Comparison of ENCODE assay signal across 8 cellular contexts in the genomic region with DNA sequence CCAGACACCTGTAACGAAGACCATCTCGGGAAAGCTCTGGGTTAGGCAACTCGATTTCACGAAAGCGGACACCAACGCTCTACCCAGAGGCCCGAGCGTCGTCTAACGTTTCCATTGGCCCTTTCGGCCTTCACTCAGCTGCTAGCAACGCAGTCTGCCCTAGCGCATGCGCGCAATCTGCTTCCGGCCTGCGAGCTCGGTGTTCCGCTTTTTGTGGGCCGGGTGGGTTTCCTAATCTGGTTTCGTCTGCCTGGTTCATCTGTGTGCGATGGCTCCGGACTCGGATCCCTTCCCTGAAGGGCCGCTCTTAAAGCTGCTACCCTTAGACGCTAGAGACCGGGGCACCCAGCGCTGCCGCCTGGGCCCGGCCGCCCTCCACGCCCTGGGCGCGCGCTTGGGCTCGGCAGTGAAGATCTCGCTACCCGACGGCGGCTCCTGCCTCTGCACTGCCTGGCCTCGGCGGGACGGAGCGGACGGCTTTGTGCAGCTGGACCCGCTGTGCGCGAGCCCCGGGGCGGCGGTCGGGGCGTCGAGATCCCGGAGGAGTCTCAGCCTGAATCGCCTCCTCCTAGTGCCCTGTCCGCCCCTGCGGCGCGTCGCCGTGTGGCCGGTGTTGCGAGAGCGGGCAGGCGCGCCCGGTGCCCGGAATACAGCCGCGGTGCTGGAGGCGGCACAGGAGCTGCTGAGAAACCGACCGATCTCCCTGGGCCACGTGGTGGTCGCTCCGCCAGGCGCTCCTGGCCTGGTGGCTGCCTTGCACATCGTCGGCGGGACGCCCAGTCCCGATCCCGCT. TPM values are rescaled to one million over a fixed set of nuclear protein-coding genes. Genes with fewer than 3 reads are reported as not detected.
DNase-seq lines count a peak whose midpoint lies in the region; ATAC-seq and TF ChIP-seq lines count a peak whose summit lies in the region.

No MANE protein-coding gene starts in this region.

- H3K27me3 ChIP-seq in GM23338 (ENCODE audit: insufficient read depth) (no peaks in the 10 kb centered on the region), fibroblast of lung (ENCODE audit: control insufficient read depth, insufficient read depth, low read length) (peaks cover 5% of the 10 kb centered on the region)

- DNase-seq in Daoy (ENCODE audit: low read depth) (peak; percentile 99), GM23338 (ENCODE audit: low spot score) (peak; percentile 99), Kasumi-1 (lab: John Stamatoyannopoulos, UW) (peak; percentile 82 to 88), RKO (ENCODE audit: low spot score) (peak; percentile 99), fibroblast of lung (ENCODE audit: low read depth in 2 of 2) (peak; percentile 99 to 100), naive B cell (peak; percentile 97)
- peak; percentile 90 to 93 for DNase-seq in activated T-helper 1 cell treated with anti-CD3 and anti-CD28 coated beads, Interleukin-2, amount 50 U/mL, for 16 hours (ENCODE audit: low read depth in 1 of 2, low spot score in 1 of 2)
- DNase-seq in stimulated activated effector memory CD8-positive, alpha-beta T cell treated with anti-CD3 and anti-CD28 coated beads, Interleukin-12 subunit alpha, Interleukin-12 subunit beta, amount 100 ng/mL, for 72 hours (ENCODE audit: low spot score in 2 of 2), result peak; percentile 92 to 94

- H3K79me2 ChIP-seq in GM23338 (replicated peaks; ENCODE audit: insufficient read depth) (peaks cover 29% of the 10 kb centered on the region), fibroblast of lung (ENCODE audit: control insufficient read depth, insufficient read depth, low read length) (peaks cover 30% of the 10 kb centered on the region)

- H3K4me1 Mint-ChIP-seq in GM23338, result peaks cover 8% of the 10 kb centered on the region; the same call in 2 of the 3 replicates
- peaks cover 20 to 33% (median 30%) of the 10 kb centered on the region in 3 donors for H3K4me1 Mint-ChIP-seq in naive B cell
- H3K4me1 Mint-ChIP-seq in stimulated activated effector memory CD8-positive, alpha-beta T cell treated with anti-CD3 and anti-CD28 coated beads, Interleukin-12 subunit alpha, Interleukin-12 subunit beta, amount 100 ng/mL, for 72 hours, result peaks cover 19% of the 10 kb centered on the region

- peak overlapping the region; percentile 94 for H3K27ac Mint-ChIP-seq in GM23338
- peak overlapping the region; percentile 86 to 99 (median 94) for H3K27ac Mint-ChIP-seq in naive B cell
- H3K27ac Mint-ChIP-seq in stimulated activated effector memory CD8-positive, alpha-beta T cell treated with anti-CD3 and anti-CD28 coated beads, Interleukin-12 subunit alpha, Interleukin-12 subunit beta, amount 100 ng/mL, for 72 hours, result peak overlapping the region; percentile 95

- H3K4me1 ChIP-seq in GM23338 (ENCODE audit: insufficient read depth), result peaks cover 10% of the 10 kb centered on the region
- H3K4me1 ChIP-seq in fibroblast of lung (ENCODE audit: control insufficient read depth, extremely low read depth, insufficient read depth, low read length), result no peaks in the 10 kb centered on the region

- H3K36me3 ChIP-seq in GM23338 (ENCODE audit: insufficient read depth), result peaks cover 14% of the 10 kb centered on the region
- H3K36me3 ChIP-seq in fibroblast of lung (ENCODE audit: control insufficient read depth, insufficient read depth, low read length), result no peaks in the 10 kb centered on the region

- ATAC-seq in GM23338 (peak; percentile 92), naive B cell (ENCODE audit: low read depth in 2 of 2) (peak; percentile 89 to 91)
- ATAC-seq in stimulated activated effector memory CD8-positive, alpha-beta T cell treated with anti-CD3 and anti-CD28 coated beads, Interleukin-12 subunit alpha, Interleukin-12 subunit beta, amount 100 ng/mL, for 72 hours, result peak; percentile 94

- H4K20me1 ChIP-seq in GM23338 (replicated peaks; ENCODE audit: insufficient read depth) (peaks cover 17% of the 10 kb centered on the region; the same call in 1 of the 2 replicates), fibroblast of lung (ENCODE audit: control insufficient read depth, extremely low read depth, insufficient read depth, low read length) (no peaks in the 10 kb centered on the region)

- H3K4me3 ChIP-seq in GM23338, result peak overlapping the region; percentile 81
- H3K4me3 ChIP-seq in fibroblast of lung (replicated peaks in 1 of 4; ENCODE audit: control extremely low read depth in 1 of 4, insufficient read depth in 1 of 4, low read depth in 3 of 4, low read length in 4 of 4), result peak overlapping the region; percentile 47 to 96 (median 66)

- peak overlapping the region; percentile 86 for H3K9ac ChIP-seq in fibroblast of lung (ENCODE audit: insufficient read depth, low read length)

- H2AFZ ChIP-seq in GM23338 (peak overlapping the region; percentile 90), fibroblast of lung (ENCODE audit: low read length) (peak overlapping the region; percentile 82)

- H3K27me3 Mint-ChIP-seq in GM23338 (ENCODE audit: insufficient read depth, low read depth, poor library complexity), result peaks cover 1% of the 10 kb centered on the region
- peaks cover 0 to 3% (median 0%) of the 10 kb centered on the region in 3 donors for H3K27me3 Mint-ChIP-seq in naive B cell

- no peaks in the 10 kb centered on the region for H3K9me2 ChIP-seq in GM23338 (ENCODE audit: insufficient read depth)

- no peaks in the 10 kb centered on the region for H3K9me3 ChIP-seq in fibroblast of lung (ENCODE audit: control insufficient read depth, insufficient read depth, low read depth, low read length)

- peaks cover 21% of the 10 kb centered on the region for H3K36me3 Mint-ChIP-seq in GM23338 (ENCODE audit: low read depth)
- H3K36me3 Mint-ChIP-seq in naive B cell, result peaks cover 8 to 9% of the 10 kb centered on the region in 2 donors
- peaks cover 33% of the 10 kb centered on the region for H3K36me3 Mint-ChIP-seq in stimulated activated effector memory CD8-positive, alpha-beta T cell treated with anti-CD3 and anti-CD28 coated beads, Interleukin-12 subunit alpha, Interleukin-12 subunit beta, amount 100 ng/mL, for 72 hours

- peak overlapping the region; percentile 99 for H3K4me3 Mint-ChIP-seq in GM23338
- peak overlapping the region; percentile 85 to 99 (median 94) for H3K4me3 Mint-ChIP-seq in naive B cell
- H3K4me3 Mint-ChIP-seq in stimulated activated effector memory CD8-positive, alpha-beta T cell treated with anti-CD3 and anti-CD28 coated beads, Interleukin-12 subunit alpha, Interleukin-12 subunit beta, amount 100 ng/mL, for 72 hours, result peak overlapping the region; percentile 86

- H3F3A ChIP-seq in GM23338 (replicated peaks; ENCODE audit: low read depth), result no peaks in the 10 kb centered on the region

- peak overlapping the region; percentile 97 for H3K4me2 ChIP-seq in GM23338
- peak overlapping the region; percentile 81 for H3K4me2 ChIP-seq in fibroblast of lung (ENCODE audit: extremely low read depth, insufficient read depth, low read length)

- H3K27ac ChIP-seq in GM23338 (ENCODE audit: low read depth), result peak overlapping the region; percentile 93
- H3K27ac ChIP-seq in fibroblast of lung (ENCODE audit: insufficient read depth, low read length), result peak overlapping the region; percentile 85

- H3K9me3 Mint-ChIP-seq in GM23338 (no peaks in the 10 kb centered on the region), naive B cell (no peaks in the 10 kb centered on the region)
- H3K9me3 Mint-ChIP-seq in stimulated activated effector memory CD8-positive, alpha-beta T cell treated with anti-CD3 and anti-CD28 coated beads, Interleukin-12 subunit alpha, Interleukin-12 subunit beta, amount 100 ng/mL, for 72 hours, result no peaks in the 10 kb centered on the region

- no peak for TF ChIP-seq CTCF in GM23338 (conservative IDR thresholded peaks at IDR 0.05; ENCODE audit: low read depth in 2 of 2)
- no peak for TF ChIP-seq CTCF in fibroblast of lung (conservative IDR thresholded peaks at IDR 0.05 in 1 of 2, IDR thresholded peaks at IDR 0.05 in 1 of 2; ENCODE audit: low read depth in 1 of 2, low read length in 2 of 2)

RNA-seq across cellular contexts. Expression of a gene that starts 24.0 kb away (rescaled TPM):
- 10.6 and 28.1 TPM in 2 replicates for total RNA-seq in Daoy (2014; rRNA removed; shearing (Covaris generic))
- total RNA-seq in GM23338 (2014; rRNA removed; shearing (Covaris generic)), result 17.5 and 21.6 TPM in 2 replicates
- polyA plus RNA-seq in GM23338 (2016; fragmentation: Nextera tagmentation; extraction: Ambion mirVana), result 8.5 and 9.1 TPM in 2 replicates
- total RNA-seq in fibroblast of lung, result 0.17 and 0.26 TPM in 2 replicates
- polyA plus RNA-seq in fibroblast of lung, result 0.07 and 0.14 TPM in 2 replicates
- polyA plus RNA-seq in fibroblast of lung (2012), result 0.03 and 0.31 TPM in 2 replicates
- 2.8 TPM in 1 of 2 replicates, not detected in the other for polyA minus RNA-seq in fibroblast of lung (ENCODE audit: low replicate concordance)
- polyA plus RNA-seq in naive B cell (ENCODE audit: low read depth in 6 of 6), result 10 to 100 TPM in 3 of 6 donors, 1 to 10 TPM in 3; 1.9 to 26.7 (median 12.0) TPM

Comparison
In these comparisons a context has a peak if more than half of its experiments do, and no peak if none do; other contexts are left out.
1. Peak in every context shown above with its lines: DNase-seq, ATAC-seq, H3K4me3 ChIP-seq and H3K27ac ChIP-seq.